Comparison of ENCODE assay signal across 25 cellular contexts in genomic region chr3:115695081-115695480, GRCh38.
"Had no signal": no experiment of that assay in that cellular context is flagged by ENCODE, and none has a peak within 500 bp of the region (broad histone marks: within the 10 kb centered on the region; RNA-seq: fewer than 3 reads in every experiment).

No MANE protein-coding gene starts in this region.

- H3K27me3 ChIP-seq: ascending aorta, brain microvascular endothelial cell, gastroesophageal sphincter, left lung, spleen, tibial nerve had no signal

- H3K27ac ChIP-seq: ascending aorta, brain microvascular endothelial cell, gastroesophageal sphincter, left lung, lower lobe of right lung, spleen had no signal

- DNase-seq: activated CD4-positive, alpha-beta T cell treated with anti-CD3 and anti-CD28 coated beads for 4 hours; activated CD4-positive, alpha-beta T cell treated with anti-CD3 and anti-CD28 coated beads, Interleukin-2, amount 50 U/mL, for 4 hours; activated CD4-positive, CD25-positive, alpha-beta regulatory T cell; activated effector memory CD4-positive, alpha-beta T cell treated with Interleukin-2 at 50 U/mL for 16 hours; activated naive CD4-positive, alpha-beta T cell treated with anti-CD3 and anti-CD28 coated beads for 36 hours; activated naive CD8-positive, alpha-beta T cell treated with anti-CD3 and anti-CD28 coated beads for 36 hours; activated T-cell treated with anti-CD3 and anti-CD28 coated beads for 4 hours; brain microvascular endothelial cell; central memory CD4-positive, alpha-beta T cell; effector CD8-positive, alpha-beta T cell; erythroblast; head of caudate nucleus; hippocampal formation; left lung; lower lobe of right lung; mesenchymal stem cell; natural killer cell; right cardiac atrium; spleen; stimulated activated naive CD4-positive, alpha-beta T cell treated with Interleukin-2 at 50 U/mL for 16 hours had no signal

- H3K4me1 ChIP-seq: left lung, lower lobe of right lung had no signal

- FAIRE-seq: colon, endometrium had no signal

- H3K4me3 ChIP-seq: ascending aorta, gastroesophageal sphincter, left lung, lower lobe of right lung, spleen, tibial nerve had no signal

- H3K9me3 ChIP-seq: ascending aorta, gastroesophageal sphincter, left lung, lower lobe of right lung, spleen, tibial nerve had no signal

- H3K36me3 ChIP-seq: ascending aorta, brain microvascular endothelial cell, gastroesophageal sphincter, left lung, lower lobe of right lung, spleen, tibial nerve had no signal
